Comparison of ENCODE assay signal across 13 cellular contexts in the genomic region with DNA sequence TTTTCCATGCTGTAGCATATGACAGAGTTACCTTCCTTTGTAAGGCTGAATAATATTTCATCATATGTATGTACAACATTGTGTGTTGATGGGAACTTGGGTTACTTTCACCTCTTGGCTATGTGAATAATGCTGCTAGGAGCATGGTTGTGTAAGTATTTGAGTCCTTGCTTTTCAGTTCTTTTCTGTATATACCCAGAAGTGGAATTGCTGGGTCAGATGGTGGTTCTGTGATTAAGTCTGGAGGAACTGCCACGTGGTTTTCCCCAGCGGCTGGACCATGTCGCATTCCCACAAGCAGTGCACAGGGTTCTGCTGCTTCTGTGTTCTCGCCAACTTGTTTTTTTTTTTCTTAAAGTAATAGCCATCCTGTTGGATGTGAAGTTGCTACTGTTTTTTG.
A peak's percentile ranks its signal among the peaks of the same experiment; 100 is the strongest.
DNase-seq lines count a peak whose midpoint lies in the region; ATAC-seq and TF ChIP-seq lines count a peak whose summit lies in the region.
"Had no signal": no experiment of that assay in that cellular context is flagged by ENCODE, and none has a peak within 500 bp of the region (broad histone marks: within the 10 kb centered on the region; RNA-seq: fewer than 3 reads in every experiment).

No MANE protein-coding gene starts in this region.

- no peak overlapping the region for H2AK5ac ChIP-seq in mesendoderm (ENCODE audit: low read length)

- H3K4me3 ChIP-seq in AG09309 (ENCODE audit: control insufficient read depth, low read depth, low read length) = no peak overlapping the region
- H3K4me3 ChIP-seq in osteoblast (ENCODE audit: insufficient read depth, low read length) = no peak overlapping the region
- no peak overlapping the region for H3K4me3 ChIP-seq in mesendoderm (ENCODE audit: low read length)

- peaks cover 16% of the 10 kb centered on the region for H3K79me1 ChIP-seq in mesendoderm (ENCODE audit: low read length)

- no peaks in the 10 kb centered on the region for H3K9me3 Mint-ChIP-seq in activated T-helper 2 cell treated with anti-CD3 and anti-CD28 coated beads, Interferon-gamma antibody, Interleukin-2, Interleukin-4, amounts not matched to agents 10 μg/mL and 5 μg/mL and 100 μg/mL, durations not matched to agents 14 hours and 24 hours and 36 hours
- H3K9me3 Mint-ChIP-seq: naive thymus-derived CD8-positive, alpha-beta T cell had no signal

- H3K27me3 ChIP-seq in osteoblast (ENCODE audit: insufficient read depth, low read length) = no peaks in the 10 kb centered on the region
- no peaks in the 10 kb centered on the region for H3K27me3 ChIP-seq in mesendoderm (ENCODE audit: insufficient read depth, low read length, poor library complexity)

- H3K27ac Mint-ChIP-seq in activated T-helper 2 cell treated with anti-CD3 and anti-CD28 coated beads, Interferon-gamma antibody, Interleukin-2, Interleukin-4, amounts not matched to agents 10 μg/mL and 5 μg/mL and 100 μg/mL, durations not matched to agents 14 hours and 24 hours and 36 hours = peak overlapping the region; percentile 30

- H3K18ac ChIP-seq in mesendoderm (ENCODE audit: low read length) = no peak overlapping the region

- H3K4me1 ChIP-seq in osteoblast (ENCODE audit: insufficient read depth, low read length) = peaks cover 10% of the 10 kb centered on the region
- H3K4me1 ChIP-seq in mesendoderm (ENCODE audit: control insufficient read depth, low read depth, low read length) = peaks cover 3% of the 10 kb centered on the region

- H4K20me1 ChIP-seq in osteoblast (ENCODE audit: insufficient read depth, low read length) = peaks cover 24% of the 10 kb centered on the region

- H3K79me2 ChIP-seq in osteoblast (ENCODE audit: insufficient read depth, low read length) = peaks cover 72% of the 10 kb centered on the region
- H3K79me2 ChIP-seq in mesendoderm (ENCODE audit: control insufficient read depth, insufficient read depth, low read length) = peaks cover 22% of the 10 kb centered on the region

- H3K23ac ChIP-seq in mesendoderm (ENCODE audit: low read length) = no peak overlapping the region

- H2BK15ac ChIP-seq in mesendoderm (replicated peaks; ENCODE audit: low read depth) = no peak overlapping the region

- no peak overlapping the region for H2BK5ac ChIP-seq in mesendoderm (ENCODE audit: low read length)

- ATAC-seq in esophagus mucosa = no peak
- ATAC-seq: HepG2; naive thymus-derived CD8-positive, alpha-beta T cell had no signal

- H4K8ac ChIP-seq in mesendoderm (ENCODE audit: low read depth, low read length) = no peak overlapping the region

- no peaks in the 10 kb centered on the region for H3K9me3 ChIP-seq in osteoblast (ENCODE audit: low read depth, low read length)

- no peak overlapping the region for H2AFZ ChIP-seq in osteoblast (ENCODE audit: low read length)

- H3K36me3 Mint-ChIP-seq in activated T-helper 2 cell treated with anti-CD3 and anti-CD28 coated beads, Interferon-gamma antibody, Interleukin-2, Interleukin-4, amounts not matched to agents 10 μg/mL and 5 μg/mL and 100 μg/mL, durations not matched to agents 14 hours and 24 hours and 36 hours (ENCODE audit: low read depth) = peaks cover 13% of the 10 kb centered on the region

- H3K36me3 ChIP-seq in osteoblast (ENCODE audit: insufficient read depth, low read length) (peaks cover 8% of the 10 kb centered on the region), mesendoderm (ENCODE audit: control insufficient read depth, insufficient read depth, low read length) (no peaks in the 10 kb centered on the region)

- no peak overlapping the region for H2BK120ac ChIP-seq in mesendoderm (ENCODE audit: low read depth, low read length)

- no CpG with 5 or more reads among the region's 4 CpGs for WGBS in mesendoderm (ENCODE audit: extremely low coverage, insufficient coverage, low lambda C conversion rate)

- intact Hi-C loops in activated T-helper 2 cell treated with anti-CD3 and anti-CD28 coated beads, Interferon-gamma antibody, Interleukin-2, Interleukin-4, amounts not matched to agents 10 μg/mL and 5 μg/mL and 100 μg/mL, durations not matched to agents 14 hours and 24 hours and 36 hours (cut with micrococcal nuclease) = no loop called here

- H3K27ac ChIP-seq in osteoblast (ENCODE audit: low read depth, low read length) (peak overlapping the region; percentile 68), mesendoderm (ENCODE audit: low read depth, low read length) (no peak overlapping the region)
- H3K27ac ChIP-seq: C4-2B had no signal

- H3K27me3 Mint-ChIP-seq in activated T-helper 2 cell treated with anti-CD3 and anti-CD28 coated beads, Interferon-gamma antibody, Interleukin-2, Interleukin-4, amounts not matched to agents 10 μg/mL and 5 μg/mL and 100 μg/mL, durations not matched to agents 14 hours and 24 hours and 36 hours (ENCODE audit: low read depth) = no peaks in the 10 kb centered on the region
- H3K27me3 Mint-ChIP-seq: naive thymus-derived CD8-positive, alpha-beta T cell had no signal

- H3K4ac ChIP-seq in mesendoderm (ENCODE audit: low read depth, low read length) = no peak overlapping the region

- H3K4me1 Mint-ChIP-seq in activated T-helper 2 cell treated with anti-CD3 and anti-CD28 coated beads, Interferon-gamma antibody, Interleukin-2, Interleukin-4, amounts not matched to agents 10 μg/mL and 5 μg/mL and 100 μg/mL, durations not matched to agents 14 hours and 24 hours and 36 hours (ENCODE audit: low read depth) = peaks cover 16% of the 10 kb centered on the region

- TF ChIP-seq CTCF in AG09309 (IDR thresholded peaks at IDR 0.05; ENCODE audit: control insufficient read depth, insufficient read depth, low read depth, low read length, missing control alignments) = no peak
- TF ChIP-seq CTCF in osteoblast (IDR thresholded peaks at IDR 0.05; ENCODE audit: extremely low read depth, low read depth, low read length) = no peak

- no peak overlapping the region for H4K5ac ChIP-seq in mesendoderm (ENCODE audit: low read length)

- H3K4me2 ChIP-seq in osteoblast (ENCODE audit: insufficient read depth, low read length) (no peak overlapping the region), mesendoderm (ENCODE audit: low read length) (no peak overlapping the region)

- no peak overlapping the region for H3K9ac ChIP-seq in mesendoderm (ENCODE audit: low read length)

- no peak overlapping the region for H3K4me3 Mint-ChIP-seq in activated T-helper 2 cell treated with anti-CD3 and anti-CD28 coated beads, Interferon-gamma antibody, Interleukin-2, Interleukin-4, amounts not matched to agents 10 μg/mL and 5 μg/mL and 100 μg/mL, durations not matched to agents 14 hours and 24 hours and 36 hours (ENCODE audit: low read depth)
- H3K4me3 Mint-ChIP-seq: naive thymus-derived CD8-positive, alpha-beta T cell had no signal

- DNase-seq in AG09309 (ENCODE audit: low read depth) (peak; percentile 68), fibroblast of peridontal ligament (ENCODE audit: extremely low read depth) (peak; percentile 73), osteoblast (ENCODE audit: insufficient read length, low spot score, missing footprints) (peak; percentile 89), mesendoderm (no peak), globus pallidus (ENCODE audit: low spot score) (no peak), GM19238 (ENCODE audit: insufficient read length, low spot score) (no peak)
- DNase-seq in activated T-helper 2 cell treated with anti-CD3 and anti-CD28 coated beads, Interferon-gamma antibody, Interleukin-2, Interleukin-4, amounts not matched to agents 10 μg/mL and 5 μg/mL and 100 μg/mL, durations not matched to agents 14 hours and 24 hours and 36 hours (ENCODE audit: low spot score) = no peak
- DNase-seq: activated CD4-positive, alpha-beta T cell treated with anti-CD3 and anti-CD28 coated beads for 4 hours; naive thymus-derived CD8-positive, alpha-beta T cell; SHP77 treated with DMSO at 0.1 percent for 48 hours had no signal

- no peak overlapping the region for H3K56ac ChIP-seq in mesendoderm (ENCODE audit: low read length)

Comparison
In these comparisons a context has a peak if more than half of its experiments do, and no peak if none do; other contexts are left out.
1. DNase-seq: peak in AG09309 (single experiment), fibroblast of peridontal ligament (single experiment) and osteoblast (single experiment); none in activated T-helper 2 cell treated with anti-CD3 and anti-CD28 coated beads, Interferon-gamma antibody, Interleukin-2, Interleukin-4, amounts not matched to agents 10 μg/mL and 5 μg/mL and 100 μg/mL, durations not matched to agents 14 hours and 24 hours and 36 hours (single experiment), mesendoderm (single experiment), globus pallidus (single experiment) and GM19238 (single experiment).